In genomic region chr4:56657128-56657527, GRCh38 we compare ENCODE assay signal across 25 cellular contexts. TPM values are rescaled to one million over a fixed set of nuclear protein-coding genes. Genes with fewer than 3 reads are reported as not detected.
A peak's percentile ranks its signal among the peaks of the same experiment; 100 is the strongest.
DNase-seq lines count a peak whose midpoint lies in the region; ATAC-seq and TF ChIP-seq lines count a peak whose summit lies in the region.
"Had no signal": no experiment of that assay in that cellular context is flagged by ENCODE, and none has a peak within 500 bp of the region (broad histone marks: within the 10 kb centered on the region; RNA-seq: fewer than 3 reads in every experiment).

No MANE protein-coding gene starts in this region.

- peaks cover 21% of the 10 kb centered on the region for H3K4me1 ChIP-seq in CD8-positive, alpha-beta T cell (ENCODE audit: insufficient read depth, low read length)
- H3K4me1 ChIP-seq in mammary epithelial cell (ENCODE audit: insufficient read depth, low read length): peaks cover 25% of the 10 kb centered on the region

- H3K9me3 Mint-ChIP-seq in T-helper 2 cell treated with Interferon-gamma antibody and Interleukin-4, amounts not matched to agents 5 μg/mL and 100 μg/mL, for 36 hours: no peaks in the 10 kb centered on the region
- H3K9me3 Mint-ChIP-seq in CD8-positive, alpha-beta T cell: no peaks in the 10 kb centered on the region
- no peaks in the 10 kb centered on the region for H3K9me3 Mint-ChIP-seq in natural killer cell treated with Interleukin-12 subunit alpha and Interleukin-12 subunit beta and Interleukin-15 and Interleukin-18, amount 100 ng/mL, for 72 hours

- in situ Hi-C loops in mammary epithelial cell (cut with MboI; ENCODE audit: low sequenced_read_pairs in 2 of 2): no loop called here

- no peak overlapping the region for H3K9ac ChIP-seq in mammary epithelial cell (ENCODE audit: insufficient read depth, low read length)
- H3K9ac ChIP-seq: BLaER1, GM23248 had no signal

- H3K27ac Mint-ChIP-seq in T-helper 2 cell treated with Interferon-gamma antibody and Interleukin-4, amounts not matched to agents 5 μg/mL and 100 μg/mL, for 36 hours: no peak overlapping the region
- H3K27ac Mint-ChIP-seq in CD8-positive, alpha-beta T cell: peak overlapping the region; percentile 82
- peak overlapping the region; percentile 91 to 94 for H3K27ac Mint-ChIP-seq in natural killer cell treated with Interleukin-12 subunit alpha and Interleukin-12 subunit beta and Interleukin-15 and Interleukin-18, amount 100 ng/mL, for 72 hours

- no peaks in the 10 kb centered on the region for H3K79me2 ChIP-seq in mammary epithelial cell (ENCODE audit: insufficient read depth, low read length)

- H3K27me3 Mint-ChIP-seq in T-helper 2 cell treated with Interferon-gamma antibody and Interleukin-4, amounts not matched to agents 5 μg/mL and 100 μg/mL, for 36 hours (ENCODE audit: low read depth): peaks cover 54% of the 10 kb centered on the region
- H3K27me3 Mint-ChIP-seq in CD8-positive, alpha-beta T cell (ENCODE audit: low read depth): peaks cover 12% of the 10 kb centered on the region
- H3K27me3 Mint-ChIP-seq in natural killer cell treated with Interleukin-12 subunit alpha and Interleukin-12 subunit beta and Interleukin-15 and Interleukin-18, amount 100 ng/mL, for 72 hours: no peaks in the 10 kb centered on the region

- POLR2A ChIA-PET in CD8-positive, alpha-beta T cell (lab: Charles Lee): interaction anchor here (0.7 kb wide), 1 partner anchor 99 kb away, joined by 3 read pairs; no protein-coding TSS in a partner anchor

- H4K20me1 ChIP-seq in mammary epithelial cell (ENCODE audit: insufficient read depth, low read length): no peaks in the 10 kb centered on the region

- BruUV-seq in mammary epithelial cell (replicated peaks; lab: Mats Ljungman, UMichigan): no TSS peak

- dilution Hi-C loops in mammary epithelial cell (cut with HindIII; ENCODE audit: low sequenced_read_pairs): no loop called here

- H3K27me3 ChIP-seq in CD8-positive, alpha-beta T cell (ENCODE audit: insufficient read depth, low read length): no peaks in the 10 kb centered on the region
- peaks cover 41% of the 10 kb centered on the region for H3K27me3 ChIP-seq in mammary epithelial cell (ENCODE audit: insufficient read depth, low read length)
- peaks cover 67% of the 10 kb centered on the region for H3K27me3 ChIP-seq in H7 (ENCODE audit: control insufficient read depth, insufficient read depth, low read length)

- no peaks in the 10 kb centered on the region for H3K36me3 ChIP-seq in CD8-positive, alpha-beta T cell (ENCODE audit: insufficient read depth, low read length)
- H3K36me3 ChIP-seq in mammary epithelial cell (ENCODE audit: insufficient read depth, low read length) (no peaks in the 10 kb centered on the region), H7 (replicated peaks; ENCODE audit: control insufficient read depth, insufficient read depth, low read length) (no peaks in the 10 kb centered on the region)
- H3K36me3 ChIP-seq: ascending aorta, BLaER1, colonic mucosa, pancreas had no signal

- H3K36me3 Mint-ChIP-seq in T-helper 2 cell treated with Interferon-gamma antibody and Interleukin-4, amounts not matched to agents 5 μg/mL and 100 μg/mL, for 36 hours (ENCODE audit: low read depth): peaks cover 2% of the 10 kb centered on the region
- H3K36me3 Mint-ChIP-seq in CD8-positive, alpha-beta T cell: peaks cover 2% of the 10 kb centered on the region
- H3K36me3 Mint-ChIP-seq in natural killer cell treated with Interleukin-12 subunit alpha and Interleukin-12 subunit beta and Interleukin-15 and Interleukin-18, amount 100 ng/mL, for 72 hours: peaks cover 11% of the 10 kb centered on the region

- H3K4me3 ChIP-seq in CD8-positive, alpha-beta T cell (ENCODE audit: low read depth, low read length): no peak overlapping the region
- H3K4me3 ChIP-seq in mammary epithelial cell (replicated peaks in 1 of 3; ENCODE audit: insufficient read depth in 1 of 3, low read depth in 2 of 3, low read length in 3 of 3): no peak overlapping the region
- H3K4me3 ChIP-seq in H7 (ENCODE audit: insufficient read depth, low read depth, low read length): no peak overlapping the region
- H3K4me3 ChIP-seq: colonic mucosa, GM23248, K562, pancreas had no signal

- peaks cover 38% of the 10 kb centered on the region for H3K4me1 Mint-ChIP-seq in T-helper 2 cell treated with Interferon-gamma antibody and Interleukin-4, amounts not matched to agents 5 μg/mL and 100 μg/mL, for 36 hours (ENCODE audit: low read depth)
- peaks cover 39% of the 10 kb centered on the region for H3K4me1 Mint-ChIP-seq in CD8-positive, alpha-beta T cell (ENCODE audit: low read depth)
- H3K4me1 Mint-ChIP-seq in natural killer cell treated with Interleukin-12 subunit alpha and Interleukin-12 subunit beta and Interleukin-15 and Interleukin-18, amount 100 ng/mL, for 72 hours (ENCODE audit: low read depth in 2 of 2): peaks cover 41 to 49% of the 10 kb centered on the region in 2 donors

- no peak for ATAC-seq in CD8-positive, alpha-beta T cell
- ATAC-seq in natural killer cell treated with Interleukin-12 subunit alpha and Interleukin-12 subunit beta and Interleukin-15 and Interleukin-18, amount 100 ng/mL, for 72 hours: no peak
- ATAC-seq in HG02610 (IDR thresholded peaks at IDR 0.05; ENCODE audit: unreplicated experiment) (no peak), HG02885 (IDR thresholded peaks at IDR 0.05; ENCODE audit: poor library complexity, unreplicated experiment) (no peak)
- ATAC-seq: activated CD4-positive, CD25-positive, alpha-beta regulatory T cell treated with anti-CD3 and anti-CD28 coated beads, Interleukin-2, amount 50 U/mL, for 24 hours; left colon had no signal

- H3K4me3 Mint-ChIP-seq in T-helper 2 cell treated with Interferon-gamma antibody and Interleukin-4, amounts not matched to agents 5 μg/mL and 100 μg/mL, for 36 hours: peak overlapping the region; percentile 80
- peak overlapping the region; percentile 83 for H3K4me3 Mint-ChIP-seq in CD8-positive, alpha-beta T cell
- peak overlapping the region; percentile 89 for H3K4me3 Mint-ChIP-seq in natural killer cell treated with Interleukin-12 subunit alpha and Interleukin-12 subunit beta and Interleukin-15 and Interleukin-18, amount 100 ng/mL, for 72 hours

- TF ChIP-seq CTCF in CD8-positive, alpha-beta T cell (IDR thresholded peaks at IDR 0.05): no peak
- no peak for TF ChIP-seq CTCF in mammary epithelial cell (conservative IDR thresholded peaks at IDR 0.05 in 1 of 2, IDR thresholded peaks at IDR 0.05 in 1 of 2; ENCODE audit: extremely low read depth in 1 of 2, insufficient read depth in 1 of 2, low read depth in 1 of 2, low read length in 2 of 2)

- H3K9me3 ChIP-seq in CD8-positive, alpha-beta T cell (ENCODE audit: low read length): no peaks in the 10 kb centered on the region
- H3K9me3 ChIP-seq in mammary epithelial cell (replicated peaks; ENCODE audit: insufficient read depth, low read length): no peaks in the 10 kb centered on the region
- H3K9me3 ChIP-seq: ascending aorta, BLaER1, colonic mucosa, pancreas had no signal

- WGBS in mammary epithelial cell (ENCODE audit: low coverage, missing lambda C conversion rate): 2% methylated on average over 3 of the region's 3 CpGs

- DNase-seq in T-helper 2 cell treated with Interferon-gamma antibody and Interleukin-4, amounts not matched to agents 5 μg/mL and 100 μg/mL, for 36 hours (ENCODE audit: low spot score): no peak
- DNase-seq in T-helper 2 cell (no peak), mammary epithelial cell (peak; percentile 42), H7 (no peak)
- no peak for DNase-seq in CD8-positive, alpha-beta T cell
- no peak for DNase-seq in natural killer cell treated with Interleukin-12 subunit alpha and Interleukin-12 subunit beta and Interleukin-15 and Interleukin-18, amount 100 ng/mL, for 72 hours (ENCODE audit: low spot score)
- DNase-seq: 8988T; colonic mucosa; GM23248; left colon; NCI-H1092 treated with DMSO at 0.1 percent for 48 hours; NCI-H2107; NCI-H526; pancreas; SIG-M5; stimulated activated CD4-positive, alpha-beta T cell treated with anti-CD3 and anti-CD28 coated beads, Interleukin-2, amount 100 ng/mL, for 48 hours had no signal

- intact Hi-C loops in CD8-positive, alpha-beta T cell (cut with DNase I, micrococcal nuclease): loop anchor here (2.0 to 10.0 kb wide), 4 partner anchors 80 to 232 kb away; partner anchors contain the start of genes PAICS (in 1 of the 2) and PPAT (in 1 of the 2)
- intact Hi-C loops in mammary epithelial cell (cut with micrococcal nuclease): no loop called here

- H3K27ac ChIP-seq in CD8-positive, alpha-beta T cell (ENCODE audit: low read depth, low read length): no peak overlapping the region
- H3K27ac ChIP-seq in mammary epithelial cell (ENCODE audit: insufficient read depth, low read depth, low read length): no peak overlapping the region
- H3K27ac ChIP-seq: ascending aorta, BLaER1, colonic mucosa, epithelial cell of prostate, GM23248, HL-60, pancreas had no signal

- H2AFZ ChIP-seq in mammary epithelial cell (ENCODE audit: low read depth, low read length): no peak overlapping the region
- H2AFZ ChIP-seq: GM23248 had no signal

- CTCF ChIA-PET in CD8-positive, alpha-beta T cell (lab: Charles Lee): interaction anchor here (1.2 to 2.7 kb wide), 3 partner anchors 16 to 143 kb away, joined by 3 to 8 read pairs (median 4); no protein-coding TSS in a partner anchor
- CTCF ChIA-PET in mammary epithelial cell (lab: Charles Lee; ENCODE audit: low non-redundant PET): no interaction called here

- no peak overlapping the region for H3K4me2 ChIP-seq in mammary epithelial cell (ENCODE audit: insufficient read depth, low read depth, low read length)

RNA-seq across cellular contexts. Expression of gene HOPX, which starts 24.0 kb away (rescaled TPM):
- 10 to 100 TPM in 1 of 2 experiments, 1 to 10 TPM in 1; 10.0 to 13.1 TPM for total RNA-seq in CD8-positive, alpha-beta T cell
- total RNA-seq in mammary epithelial cell: under 1 TPM in 1 of 2 donors, not detected in 1; under 0.01 TPM
- 0.07 TPM for polyA plus RNA-seq in mammary epithelial cell
- not detected for polyA minus RNA-seq in mammary epithelial cell
- 100 to 1,000 TPM; 100 to 281 TPM for total RNA-seq in natural killer cell treated with Interleukin-12 subunit alpha and Interleukin-12 subunit beta and Interleukin-15 and Interleukin-18, amount 100 ng/mL, for 72 hours
- not detected in 2 replicates for total RNA-seq in H7 (2014; rRNA removed; shearing (Covaris generic))
- total RNA-seq: GM23248, OCI-LY7 had no signal
- polyA plus RNA-seq: GM23248, K562 had no signal

Comparison
In these comparisons a context has a peak if more than half of its experiments do, and no peak if none do; other contexts are left out.
1. RNA of gene HOPX, which starts 24.0 kb away (total RNA-seq): 100 to 281 TPM in natural killer cell treated with Interleukin-12 subunit alpha and Interleukin-12 subunit beta and Interleukin-15 and Interleukin-18, amount 100 ng/mL, for 72 hours and 10.0 to 13.1 TPM in CD8-positive, alpha-beta T cell; under 0.01 TPM in mammary epithelial cell and not detected in H7; every median in the first group is over 4 times any median in the second.
2. Peak in every context shown above with its lines, with median percentiles within 50 percentile points of each other: H3K4me3 Mint-ChIP-seq.